17 cellular contexts compared by ENCODE assay signal in genomic region chr3:107674371-107674770, GRCh38.
A peak's percentile ranks its signal among the peaks of the same experiment; 100 is the strongest.
DNase-seq lines count a peak whose midpoint lies in the region; ATAC-seq and TF ChIP-seq lines count a peak whose summit lies in the region.
"Had no signal": no experiment of that assay in that cellular context is flagged by ENCODE, and none has a peak within 500 bp of the region (broad histone marks: within the 10 kb centered on the region; RNA-seq: fewer than 3 reads in every experiment).

No MANE protein-coding gene starts in this region.

- TF ChIP-seq CTCF in CD4-positive, alpha-beta T cell (IDR thresholded peaks at IDR 0.05), result no peak
- no peak for TF ChIP-seq CTCF in OCI-LY3 (IDR thresholded peaks at IDR 0.05; ENCODE audit: low read depth, low read length)
- TF ChIP-seq CTCF in fibroblast of mammary gland (conservative IDR thresholded peaks at IDR 0.05; ENCODE audit: control insufficient read depth, insufficient read depth, low read depth, low read length), result no peak
- no peak for TF ChIP-seq CTCF in neural crest cell (conservative IDR thresholded peaks at IDR 0.05)
- no peak for TF ChIP-seq CTCF in GM13976 (IDR thresholded peaks at IDR 0.05; ENCODE audit: borderline replicate concordance, control extremely low read depth, extremely low read depth, insufficient read depth, missing control alignments)
- TF ChIP-seq CTCF in MM.1S (IDR thresholded peaks at IDR 0.05; ENCODE audit: low read length), result no peak

- H3K36me3 ChIP-seq in OCI-LY3 (replicated peaks; ENCODE audit: low read depth, low read length), result no peaks in the 10 kb centered on the region
- no peaks in the 10 kb centered on the region for H3K36me3 ChIP-seq in MM.1S (replicated peaks; ENCODE audit: insufficient read depth, low read length)
- H3K36me3 ChIP-seq: cardiac muscle cell, esophagus squamous epithelium, uterus had no signal

- DNase-seq in CD4-positive, alpha-beta T cell, result no peak
- DNase-seq in fibroblast of mammary gland (ENCODE audit: low read depth) (peak; percentile 83), neural crest cell (ENCODE audit: low read depth, low spot score) (no peak), GM13976 (ENCODE audit: low spot score) (no peak), MM.1S (no peak)
- DNase-seq: ACHN; activated CD4-positive, CD25-positive, alpha-beta regulatory T cell treated with anti-CD3 and anti-CD28 coated beads, Interleukin-2, amount 50 U/mL, for 72 hours; activated T-cell treated with anti-CD3 and anti-CD28 coated beads, Interleukin-2, amount 50 U/mL, for 4 hours; DMS 273 treated with DMSO at 0.1 percent for 48 hours; esophagus squamous epithelium; NCI-H1417 treated with DMSO at 0.1 percent for 48 hours; NCI-H774; uterus had no signal

- peaks cover 20% of the 10 kb centered on the region for H4K20me1 ChIP-seq in OCI-LY3 (ENCODE audit: insufficient read depth, low read length)
- H4K20me1 ChIP-seq in MM.1S (ENCODE audit: insufficient read depth, low read length), result no peaks in the 10 kb centered on the region

- peaks cover 15% of the 10 kb centered on the region for H3F3A ChIP-seq in MM.1S (ENCODE audit: insufficient read depth, low read length)

- H3K9me3 ChIP-seq in CD4-positive, alpha-beta T cell (ENCODE audit: control insufficient read depth, low read length), result no peaks in the 10 kb centered on the region
- no peaks in the 10 kb centered on the region for H3K9me3 ChIP-seq in OCI-LY3 (ENCODE audit: insufficient read depth, low read length)
- H3K9me3 ChIP-seq in MM.1S (replicated peaks; ENCODE audit: insufficient read depth, low read length), result no peaks in the 10 kb centered on the region
- H3K9me3 ChIP-seq: esophagus squamous epithelium, uterus had no signal

- H3K9me3 Mint-ChIP-seq in CD4-positive, alpha-beta T cell, result no peaks in the 10 kb centered on the region
- H3K9me3 Mint-ChIP-seq in neural crest cell, result no peaks in the 10 kb centered on the region
- H3K9me3 Mint-ChIP-seq: activated T-cell treated with anti-CD3 and anti-CD28 coated beads, Interleukin-2, amount 50 U/mL, for 4 hours had no signal

- ATAC-seq in CD4-positive, alpha-beta T cell (ENCODE audit: poor library complexity), result no peak
- no peak for ATAC-seq in GM19351 (IDR thresholded peaks at IDR 0.05; ENCODE audit: unreplicated experiment)
- ATAC-seq in HG03175 (IDR thresholded peaks at IDR 0.05; ENCODE audit: unreplicated experiment), result no peak
- ATAC-seq: activated T-cell treated with anti-CD3 and anti-CD28 coated beads, Interleukin-2, amount 50 U/mL, for 4 hours had no signal

- H3K79me2 ChIP-seq in OCI-LY3 (ENCODE audit: low read length) (no peaks in the 10 kb centered on the region), MM.1S (ENCODE audit: low read length) (peaks cover 5% of the 10 kb centered on the region; the same call in 1 of the 2 replicates)

- H2AFZ ChIP-seq in OCI-LY3 (ENCODE audit: low read depth, low read length), result no peak overlapping the region
- no peak overlapping the region for H2AFZ ChIP-seq in MM.1S (ENCODE audit: low read length)

- peak overlapping the region; percentile 50 for H3K27ac Mint-ChIP-seq in CD4-positive, alpha-beta T cell
- peak overlapping the region; percentile 62 for H3K27ac Mint-ChIP-seq in neural crest cell (ENCODE audit: unreplicated experiment)

- intact Hi-C loops in CD4-positive, alpha-beta T cell (cut with DNase I, micrococcal nuclease), result loop anchor here (5.0 to 10.0 kb wide), 3 partner anchors 253 to 880 kb away; no protein-coding TSS in a partner anchor

- H3K4me3 ChIP-seq in OCI-LY3 (ENCODE audit: low read length) (no peak overlapping the region), fibroblast of mammary gland (ENCODE audit: control insufficient read depth, low read depth, low read length) (no peak overlapping the region), MM.1S (ENCODE audit: low read length) (no peak overlapping the region)
- H3K4me3 ChIP-seq: cardiac muscle cell, esophagus squamous epithelium, uterus had no signal

- no peak overlapping the region for H3K27ac ChIP-seq in CD4-positive, alpha-beta T cell (ENCODE audit: low read depth, low read length)
- H3K27ac ChIP-seq in OCI-LY3 (ENCODE audit: low read length), result 0 out of 2 replicates have a peak overlapping the region, but pooled peaks have one; percentile 1
- H3K27ac ChIP-seq in MM.1S (ENCODE audit: low read length), result no peak overlapping the region
- H3K27ac ChIP-seq: cardiac muscle cell, esophagus squamous epithelium, uterus had no signal

- no peaks in the 10 kb centered on the region for H3K27me3 ChIP-seq in CD4-positive, alpha-beta T cell (ENCODE audit: control insufficient read depth, insufficient read depth, low read length)
- H3K27me3 ChIP-seq in OCI-LY3 (ENCODE audit: low read depth, low read length) (no peaks in the 10 kb centered on the region), MM.1S (replicated peaks; ENCODE audit: insufficient read depth, low read length) (no peaks in the 10 kb centered on the region)
- H3K27me3 ChIP-seq: cardiac muscle cell, esophagus squamous epithelium, uterus had no signal

- H3K9ac ChIP-seq in OCI-LY3 (ENCODE audit: low read length) (no peak overlapping the region), MM.1S (ENCODE audit: low read length) (no peak overlapping the region)

- no peaks in the 10 kb centered on the region for H3K9me2 ChIP-seq in MM.1S (replicated peaks; ENCODE audit: insufficient read depth, low read length)

- in situ Hi-C loops in GM13976 (cut with MboI; ENCODE audit: low sequenced_read_pairs, unreplicated experiment), result no loop called here

- H3K4me3 Mint-ChIP-seq in CD4-positive, alpha-beta T cell, result no peak overlapping the region
- peak overlapping the region; percentile 66 for H3K4me3 Mint-ChIP-seq in neural crest cell
- H3K4me3 Mint-ChIP-seq: activated T-cell treated with anti-CD3 and anti-CD28 coated beads, Interleukin-2, amount 50 U/mL, for 4 hours had no signal

- POLR2A ChIA-PET in CD4-positive, alpha-beta T cell (lab: Charles Lee), result interaction anchor here (1.4 to 1.9 kb wide), 3 partner anchors 16 to 150 kb away, joined by 3 to 6 read pairs (median 4); no protein-coding TSS in a partner anchor

- H3K4me1 ChIP-seq in OCI-LY3 (ENCODE audit: low read length) (peaks cover 32% of the 10 kb centered on the region), MM.1S (ENCODE audit: low read length) (peaks cover 16% of the 10 kb centered on the region)
- H3K4me1 ChIP-seq: uterus had no signal

- H3K4me1 Mint-ChIP-seq in CD4-positive, alpha-beta T cell (ENCODE audit: low read depth), result peaks cover 42% of the 10 kb centered on the region
- peaks cover 43% of the 10 kb centered on the region for H3K4me1 Mint-ChIP-seq in neural crest cell

- H3K27me3 Mint-ChIP-seq in CD4-positive, alpha-beta T cell, result no peaks in the 10 kb centered on the region
- H3K27me3 Mint-ChIP-seq in neural crest cell (ENCODE audit: low read depth), result no peaks in the 10 kb centered on the region

- CTCF ChIA-PET in CD4-positive, alpha-beta T cell (lab: Charles Lee), result interaction anchor here (1.8 to 3.8 kb wide), 3 partner anchors 10 to 16 kb away, joined by 5 to 21 read pairs (median 16); no protein-coding TSS in a partner anchor

- no peaks in the 10 kb centered on the region for H3K36me3 Mint-ChIP-seq in CD4-positive, alpha-beta T cell (ENCODE audit: low read depth)
- no peaks in the 10 kb centered on the region for H3K36me3 Mint-ChIP-seq in neural crest cell (ENCODE audit: low read depth)

- H3K4me2 ChIP-seq in OCI-LY3 (ENCODE audit: low read length), result peak overlapping the region; percentile 74
- H3K4me2 ChIP-seq in MM.1S (ENCODE audit: low read depth, low read length), result no peak overlapping the region
